Comparison of ENCODE assay signal across 11 cellular contexts in the genomic region with DNA sequence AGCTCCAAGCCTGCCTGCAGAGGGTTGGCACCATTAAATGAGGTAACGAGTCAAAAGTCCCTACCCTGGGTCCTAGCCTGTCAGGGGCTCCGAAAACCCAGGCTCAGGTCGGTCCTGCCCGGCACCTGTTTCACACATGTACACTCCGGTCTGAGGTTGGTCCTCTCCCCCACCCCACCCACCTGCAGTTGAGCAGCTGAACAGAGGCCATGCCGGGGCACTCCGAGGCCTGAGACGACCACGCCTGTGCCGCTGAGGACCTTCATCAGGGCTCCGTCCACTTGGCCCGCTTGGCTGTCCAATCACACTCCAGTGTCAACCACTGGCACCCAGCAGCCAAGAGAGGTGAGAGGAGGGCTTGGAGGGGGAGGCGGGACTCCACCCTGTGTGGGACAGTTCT. TPM values are rescaled to one million over a fixed set of nuclear protein-coding genes. Genes with fewer than 3 reads are reported as not detected.
DNase-seq lines count a peak whose midpoint lies in the region; ATAC-seq and TF ChIP-seq lines count a peak whose summit lies in the region.
"Had no signal": no experiment of that assay in that cellular context is flagged by ENCODE, and none has a peak within 500 bp of the region (broad histone marks: within the 10 kb centered on the region; RNA-seq: fewer than 3 reads in every experiment).

No MANE protein-coding gene starts in this region.

- H3K27ac ChIP-seq in SJSA1: no peak overlapping the region
- no peak overlapping the region for H3K27ac ChIP-seq in skeletal muscle tissue (ENCODE audit: low read depth, low read length)
- no peak overlapping the region for H3K27ac ChIP-seq in SJCRH30

- peak overlapping the region in 2 of 3 donors; percentile 96 for H3K9ac ChIP-seq in skeletal muscle tissue (ENCODE audit: low read depth in 1 of 3, low read length in 3 of 3)

- TF ChIP-seq POLR2A in erythroblast (IDR thresholded peaks at IDR 0.05; ENCODE audit: low read length): no peak

- no peak for ATAC-seq in activated CD8-positive, alpha-beta memory T cell treated with anti-CD3 and anti-CD28 coated beads, Interleukin-2, amount 10 ng/mL, durations not matched to agents 7 days and 5 days

- no peak for DNase-seq in activated CD8-positive, alpha-beta memory T cell treated with anti-CD3 and anti-CD28 coated beads, Interleukin-2, amount 10 ng/mL, durations not matched to agents 7 days and 5 days
- no peak for DNase-seq in activated CD8-positive, alpha-beta memory T cell treated with anti-CD3 and anti-CD28 coated beads for 24 hours
- DNase-seq in SJSA1 (ENCODE audit: low read depth in 1 of 2, low spot score in 2 of 2) (no peak), epithelial cell of esophagus (ENCODE audit: low read depth) (no peak), SJCRH30 (no peak), erythroblast (lab: John Stamatoyannopoulos, UW) (no peak)
- no peak for DNase-seq in stimulated activated CD4-positive, alpha-beta T cell treated with anti-CD3 and anti-CD28 coated beads, Interleukin-2, amount 100 ng/mL, for 24 hours
- DNase-seq: NCI-H748 treated with DMSO at 0.1 percent for 48 hours, transverse colon had no signal

- H3K4me1 Mint-ChIP-seq in activated CD8-positive, alpha-beta memory T cell treated with anti-CD3 and anti-CD28 coated beads, Interleukin-2, amount 10 ng/mL, durations not matched to agents 7 days and 5 days: peaks cover 16% of the 10 kb centered on the region

- H3K9me3 ChIP-seq in SJSA1 (replicated peaks): no peaks in the 10 kb centered on the region
- H3K9me3 ChIP-seq in skeletal muscle tissue (ENCODE audit: control insufficient read depth in 3 of 3, low read length in 3 of 3): no peaks in the 10 kb centered on the region
- H3K9me3 ChIP-seq in SJCRH30 (replicated peaks): no peaks in the 10 kb centered on the region
- H3K9me3 ChIP-seq: transverse colon had no signal

- H3K36me3 ChIP-seq in SJSA1 (peaks cover 78% of the 10 kb centered on the region), skeletal muscle tissue (ENCODE audit: control insufficient read depth in 3 of 3, insufficient read depth in 3 of 3, low read length in 3 of 3) (peaks cover 21 to 24% (median 23%) of the 10 kb centered on the region in 3 donors), SJCRH30 (peaks cover 8% of the 10 kb centered on the region)

- no peak for TF ChIP-seq CTCF in epithelial cell of esophagus (IDR thresholded peaks at IDR 0.05; ENCODE audit: insufficient read depth, low read depth, low read length, missing control alignments)

- H3K4me3 ChIP-seq in SJSA1 (peak overlapping the region; percentile 74; the same call in 1 of the 2 replicates), epithelial cell of esophagus (ENCODE audit: low read length) (peak overlapping the region; percentile 99), skeletal muscle tissue (ENCODE audit: low read length in 3 of 3) (peak overlapping the region in 2 of 3 donors; percentile 95 to 99), SJCRH30 (no peak overlapping the region)

- H3K36me3 Mint-ChIP-seq in activated CD8-positive, alpha-beta memory T cell treated with anti-CD3 and anti-CD28 coated beads, Interleukin-2, amount 10 ng/mL, durations not matched to agents 7 days and 5 days: peaks cover 2% of the 10 kb centered on the region

- no peaks in the 10 kb centered on the region for H3K9me3 Mint-ChIP-seq in activated CD8-positive, alpha-beta memory T cell treated with anti-CD3 and anti-CD28 coated beads, Interleukin-2, amount 10 ng/mL, durations not matched to agents 7 days and 5 days (ENCODE audit: low read depth)

- no peak overlapping the region for H3K27ac Mint-ChIP-seq in activated CD8-positive, alpha-beta memory T cell treated with anti-CD3 and anti-CD28 coated beads, Interleukin-2, amount 10 ng/mL, durations not matched to agents 7 days and 5 days

- CTCF ChIA-PET in activated CD8-positive, alpha-beta memory T cell treated with anti-CD3 and anti-CD28 coated beads, Interleukin-2, amount 10 ng/mL, durations not matched to agents 7 days and 5 days (lab: Charles Lee): interaction anchor here (5.0 to 8.9 kb wide), 2 partner anchors 18 to 99 kb away, joined by 63 to 109 read pairs; partner anchors contain the start of genes C11orf21 and TSPAN32

- H3K4me3 Mint-ChIP-seq in activated CD8-positive, alpha-beta memory T cell treated with anti-CD3 and anti-CD28 coated beads, Interleukin-2, amount 10 ng/mL, durations not matched to agents 7 days and 5 days: peak overlapping the region; percentile 79

- no peaks in the 10 kb centered on the region for H3K27me3 Mint-ChIP-seq in activated CD8-positive, alpha-beta memory T cell treated with anti-CD3 and anti-CD28 coated beads, Interleukin-2, amount 10 ng/mL, durations not matched to agents 7 days and 5 days

- H3K27me3 ChIP-seq in SJSA1 (replicated peaks) (no peaks in the 10 kb centered on the region), skeletal muscle tissue (ENCODE audit: control insufficient read depth in 3 of 3, insufficient read depth in 3 of 3, low read length in 3 of 3) (no peaks in the 10 kb centered on the region), SJCRH30 (no peaks in the 10 kb centered on the region)
- H3K27me3 ChIP-seq: transverse colon had no signal

- peaks cover 25% of the 10 kb centered on the region for H3K4me1 ChIP-seq in SJSA1 (replicated peaks)
- peaks cover 27 to 35% (median 30%) of the 10 kb centered on the region in 3 donors for H3K4me1 ChIP-seq in skeletal muscle tissue (ENCODE audit: control insufficient read depth in 3 of 3, insufficient read depth in 3 of 3, low read length in 3 of 3)
- peaks cover 3% of the 10 kb centered on the region; the same call in 1 of the 2 replicates for H3K4me1 ChIP-seq in SJCRH30

RNA-seq across cellular contexts. Expression of gene TSSC4, which starts 1.6 kb away (rescaled TPM):
- total RNA-seq in activated CD8-positive, alpha-beta memory T cell treated with anti-CD3 and anti-CD28 coated beads, Interleukin-2, amount 10 ng/mL, durations not matched to agents 7 days and 5 days: 10 to 100 TPM; 48.4 to 52.1 TPM
- total RNA-seq in SJSA1 (2014; rRNA removed; shearing (Covaris generic)): 120 and 128 TPM in 2 replicates
- 23.5 TPM for total RNA-seq in skeletal muscle tissue
- total RNA-seq in SJCRH30 (2014; rRNA removed; shearing (Covaris generic)): 26.7 and 31.1 TPM in 2 replicates

RNA-seq across cellular contexts. Expression of gene CD81, which starts 25.0 kb away (rescaled TPM):
- 100 to 1,000 TPM; 162 to 192 TPM for total RNA-seq in activated CD8-positive, alpha-beta memory T cell treated with anti-CD3 and anti-CD28 coated beads, Interleukin-2, amount 10 ng/mL, durations not matched to agents 7 days and 5 days
- total RNA-seq in SJSA1 (2014; rRNA removed; shearing (Covaris generic)): 140 and 219 TPM in 2 replicates
- total RNA-seq in skeletal muscle tissue: 221 TPM
- total RNA-seq in SJCRH30 (2014; rRNA removed; shearing (Covaris generic)): 95.3 and 97.7 TPM in 2 replicates

RNA-seq across cellular contexts. Expression of gene TRPM5, which starts 42.2 kb away (rescaled TPM):
- not detected for total RNA-seq in activated CD8-positive, alpha-beta memory T cell treated with anti-CD3 and anti-CD28 coated beads, Interleukin-2, amount 10 ng/mL, durations not matched to agents 7 days and 5 days
- not detected in 2 replicates for total RNA-seq in SJSA1 (2014; rRNA removed; shearing (Covaris generic))
- total RNA-seq in skeletal muscle tissue: under 0.01 TPM
- total RNA-seq in SJCRH30 (2014; rRNA removed; shearing (Covaris generic)): not detected in 2 replicates

RNA-seq across cellular contexts. Expression of gene KCNQ1, which starts 42.7 kb away (rescaled TPM):
- total RNA-seq in activated CD8-positive, alpha-beta memory T cell treated with anti-CD3 and anti-CD28 coated beads, Interleukin-2, amount 10 ng/mL, durations not matched to agents 7 days and 5 days: 1 to 10 TPM; 4.3 to 9.2 TPM
- total RNA-seq in SJSA1 (2014; rRNA removed; shearing (Covaris generic)): not detected in 2 replicates
- 2.6 TPM for total RNA-seq in skeletal muscle tissue
- not detected in 2 replicates for total RNA-seq in SJCRH30 (2014; rRNA removed; shearing (Covaris generic))
- total RNA-seq: HT1080 had no signal
